In the genomic region with DNA sequence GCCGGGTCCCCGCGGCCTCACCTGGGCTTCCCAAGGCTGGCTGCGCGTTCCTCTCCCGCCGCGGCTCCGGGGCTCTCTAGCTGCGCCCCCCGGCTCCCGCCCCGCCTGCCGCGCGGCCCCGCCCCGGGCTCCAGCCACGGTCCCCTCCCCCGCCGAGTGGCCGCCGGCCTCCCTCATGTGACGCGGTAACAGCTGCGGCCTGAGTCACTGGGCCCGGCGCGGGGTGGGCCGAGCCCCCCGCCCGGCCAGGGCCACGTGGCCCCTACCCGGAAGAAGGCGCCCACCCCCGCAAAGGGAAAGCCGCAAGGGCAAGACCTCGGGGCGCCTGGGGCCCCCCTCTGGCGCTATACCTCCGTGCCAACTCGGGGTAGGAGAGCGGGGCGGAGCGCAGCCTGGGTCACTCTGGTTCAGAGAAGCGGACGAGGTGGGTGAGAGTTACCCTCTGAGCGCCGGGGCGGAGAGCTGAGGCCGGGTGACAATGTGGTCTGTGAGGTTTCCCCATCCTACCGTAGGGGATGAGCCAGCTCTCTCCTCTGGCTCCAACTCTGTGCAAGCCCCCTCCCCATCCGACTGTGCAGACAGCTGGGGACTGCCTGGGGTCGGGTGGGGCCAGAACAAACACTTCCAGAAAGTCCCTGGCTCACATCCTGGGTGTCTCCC, we compare ENCODE assay signal across 1 cellular context.
A peak's percentile ranks its signal among the peaks of the same experiment; 100 is the strongest.
TF ChIP-seq lines count a peak whose summit lies in the region.

A gene with protein sequence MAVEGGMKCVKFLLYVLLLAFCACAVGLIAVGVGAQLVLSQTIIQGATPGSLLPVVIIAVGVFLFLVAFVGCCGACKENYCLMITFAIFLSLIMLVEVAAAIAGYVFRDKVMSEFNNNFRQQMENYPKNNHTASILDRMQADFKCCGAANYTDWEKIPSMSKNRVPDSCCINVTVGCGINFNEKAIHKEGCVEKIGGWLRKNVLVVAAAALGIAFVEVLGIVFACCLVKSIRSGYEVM (minus strand): TSS at position 78 of the 660 bp plus-strand sequence. CDS start 668 bp downstream, outside the sequence.

TF ChIP-seq in HepG2, 621 proteins besides CTCF, POLR2A, EP300 and RAD21 (continued from another document and continues in another):
- TF ChIP-seq, protein P1, sequence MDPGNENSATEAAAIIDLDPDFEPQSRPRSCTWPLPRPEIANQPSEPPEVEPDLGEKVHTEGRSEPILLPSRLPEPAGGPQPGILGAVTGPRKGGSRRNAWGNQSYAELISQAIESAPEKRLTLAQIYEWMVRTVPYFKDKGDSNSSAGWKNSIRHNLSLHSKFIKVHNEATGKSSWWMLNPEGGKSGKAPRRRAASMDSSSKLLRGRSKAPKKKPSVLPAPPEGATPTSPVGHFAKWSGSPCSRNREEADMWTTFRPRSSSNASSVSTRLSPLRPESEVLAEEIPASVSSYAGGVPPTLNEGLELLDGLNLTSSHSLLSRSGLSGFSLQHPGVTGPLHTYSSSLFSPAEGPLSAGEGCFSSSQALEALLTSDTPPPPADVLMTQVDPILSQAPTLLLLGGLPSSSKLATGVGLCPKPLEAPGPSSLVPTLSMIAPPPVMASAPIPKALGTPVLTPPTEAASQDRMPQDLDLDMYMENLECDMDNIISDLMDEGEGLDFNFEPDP (CRISPR knock-in tag; conservative IDR thresholded peaks at IDR 0.05) = no peak
- TF ChIP-seq ZNF230 (CRISPR knock-in tag; IDR thresholded peaks at IDR 0.05) (no peak; the same call in 1 of the 2 replicates), TRIM24 (CRISPR knock-in tag; IDR thresholded peaks at IDR 0.05) (no peak), CCAR2 (optimal IDR thresholded peaks at IDR 0.05; ENCODE audit: low read depth, low read length) (no peak), ATF7 (IDR thresholded peaks at IDR 0.05) (no peak), ATF7 (CRISPR knock-in tag; IDR thresholded peaks at IDR 0.05) (no peak), RXRB (CRISPR knock-in tag; IDR thresholded peaks at IDR 0.05; ENCODE audit: borderline replicate concordance) (0 out of 2 replicates have a peak, but pooled peaks have one; percentile 27), ZNF274 (CRISPR knock-in tag; IDR thresholded peaks at IDR 0.05) (no peak), CBX1 (IDR thresholded peaks at IDR 0.05; ENCODE audit: low read depth) (no peak), ZNF761 (CRISPR knock-in tag; conservative IDR thresholded peaks at IDR 0.05) (no peak), WIZ (CRISPR knock-in tag; IDR thresholded peaks at IDR 0.05) (0 out of 2 replicates have a peak, but pooled peaks have one; percentile 18), ZNF619 (CRISPR knock-in tag; IDR thresholded peaks at IDR 0.05) (no peak), REPIN1 (CRISPR knock-in tag; IDR thresholded peaks at IDR 0.05; ENCODE audit: borderline replicate concordance, low read depth) (no peak; the same call in 1 of the 2 replicates), KAT8 (CRISPR knock-in tag; IDR thresholded peaks at IDR 0.05) (peak; percentile 49; the same call in 1 of the 2 replicates), SP2 (CRISPR knock-in tag; IDR thresholded peaks at IDR 0.05) (no peak; the same call in 1 of the 2 replicates), KDM4B (CRISPR knock-in tag; IDR thresholded peaks at IDR 0.05) (no peak), TCF7L2 (IDR thresholded peaks at IDR 0.05; ENCODE audit: low read depth, low read length) (no peak), IKZF1 (IDR thresholded peaks at IDR 0.05) (no peak), RXRA (CRISPR knock-in tag; IDR thresholded peaks at IDR 0.05) (peak; percentile 57; the same call in 1 of the 2 replicates), AKAP8 (CRISPR knock-in tag; IDR thresholded peaks at IDR 0.05) (no peak), KAT2B (IDR thresholded peaks at IDR 0.05; ENCODE audit: borderline replicate concordance, low read depth, low read length) (no peak), ATRX (CRISPR knock-in tag; IDR thresholded peaks at IDR 0.05; ENCODE audit: borderline replicate concordance) (no peak), ZNF598 (CRISPR knock-in tag; IDR thresholded peaks at IDR 0.05; ENCODE audit: borderline replicate concordance) (no peak), SMAD1 (CRISPR knock-in tag; IDR thresholded peaks at IDR 0.05; ENCODE audit: borderline replicate concordance, low read depth) (0 out of 2 replicates have a peak, but pooled peaks have one; percentile 35), ZNF564 (CRISPR knock-in tag; IDR thresholded peaks at IDR 0.05) (peak; percentile 41; the same call in 1 of the 2 replicates), ZNF674 (CRISPR knock-in tag; IDR thresholded peaks at IDR 0.05; ENCODE audit: low read depth) (no peak), CREM (IDR thresholded peaks at IDR 0.05) (no peak; the same call in 1 of the 2 replicates), CREM (CRISPR knock-in tag; IDR thresholded peaks at IDR 0.05) (no peak), SAP130 (CRISPR knock-in tag; IDR thresholded peaks at IDR 0.05; ENCODE audit: low read depth) (peak; percentile 91), BCL6 (CRISPR knock-in tag; IDR thresholded peaks at IDR 0.05) (no peak), NPAS2 (CRISPR knock-in tag; IDR thresholded peaks at IDR 0.05; ENCODE audit: borderline replicate concordance) (no peak), NR2F6 (IDR thresholded peaks at IDR 0.05) (peak; percentile 30; the same call in 1 of the 2 replicates), NR2F6 (CRISPR knock-in tag; IDR thresholded peaks at IDR 0.05) (no peak; the same call in 1 of the 2 replicates)
- TF ChIP-seq, protein P2, sequence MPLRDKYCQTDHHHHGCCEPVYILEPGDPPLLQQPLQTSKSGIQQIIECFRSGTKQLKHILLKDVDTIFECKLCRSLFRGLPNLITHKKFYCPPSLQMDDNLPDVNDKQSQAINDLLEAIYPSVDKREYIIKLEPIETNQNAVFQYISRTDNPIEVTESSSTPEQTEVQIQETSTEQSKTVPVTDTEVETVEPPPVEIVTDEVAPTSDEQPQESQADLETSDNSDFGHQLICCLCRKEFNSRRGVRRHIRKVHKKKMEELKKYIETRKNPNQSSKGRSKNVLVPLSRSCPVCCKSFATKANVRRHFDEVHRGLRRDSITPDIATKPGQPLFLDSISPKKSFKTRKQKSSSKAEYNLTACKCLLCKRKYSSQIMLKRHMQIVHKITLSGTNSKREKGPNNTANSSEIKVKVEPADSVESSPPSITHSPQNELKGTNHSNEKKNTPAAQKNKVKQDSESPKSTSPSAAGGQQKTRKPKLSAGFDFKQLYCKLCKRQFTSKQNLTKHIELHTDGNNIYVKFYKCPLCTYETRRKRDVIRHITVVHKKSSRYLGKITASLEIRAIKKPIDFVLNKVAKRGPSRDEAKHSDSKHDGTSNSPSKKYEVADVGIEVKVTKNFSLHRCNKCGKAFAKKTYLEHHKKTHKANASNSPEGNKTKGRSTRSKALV (CRISPR knock-in tag; IDR thresholded peaks at IDR 0.05) = no peak
- TF ChIP-seq, protein P3, sequence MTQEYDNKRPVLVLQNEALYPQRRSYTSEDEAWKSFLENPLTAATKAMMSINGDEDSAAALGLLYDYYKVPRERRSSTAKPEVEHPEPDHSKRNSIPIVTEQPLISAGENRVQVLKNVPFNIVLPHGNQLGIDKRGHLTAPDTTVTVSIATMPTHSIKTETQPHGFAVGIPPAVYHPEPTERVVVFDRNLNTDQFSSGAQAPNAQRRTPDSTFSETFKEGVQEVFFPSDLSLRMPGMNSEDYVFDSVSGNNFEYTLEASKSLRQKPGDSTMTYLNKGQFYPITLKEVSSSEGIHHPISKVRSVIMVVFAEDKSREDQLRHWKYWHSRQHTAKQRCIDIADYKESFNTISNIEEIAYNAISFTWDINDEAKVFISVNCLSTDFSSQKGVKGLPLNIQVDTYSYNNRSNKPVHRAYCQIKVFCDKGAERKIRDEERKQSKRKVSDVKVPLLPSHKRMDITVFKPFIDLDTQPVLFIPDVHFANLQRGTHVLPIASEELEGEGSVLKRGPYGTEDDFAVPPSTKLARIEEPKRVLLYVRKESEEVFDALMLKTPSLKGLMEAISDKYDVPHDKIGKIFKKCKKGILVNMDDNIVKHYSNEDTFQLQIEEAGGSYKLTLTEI (CRISPR knock-in tag; conservative IDR thresholded peaks at IDR 0.05) = no peak
- TF ChIP-seq, protein P4, sequence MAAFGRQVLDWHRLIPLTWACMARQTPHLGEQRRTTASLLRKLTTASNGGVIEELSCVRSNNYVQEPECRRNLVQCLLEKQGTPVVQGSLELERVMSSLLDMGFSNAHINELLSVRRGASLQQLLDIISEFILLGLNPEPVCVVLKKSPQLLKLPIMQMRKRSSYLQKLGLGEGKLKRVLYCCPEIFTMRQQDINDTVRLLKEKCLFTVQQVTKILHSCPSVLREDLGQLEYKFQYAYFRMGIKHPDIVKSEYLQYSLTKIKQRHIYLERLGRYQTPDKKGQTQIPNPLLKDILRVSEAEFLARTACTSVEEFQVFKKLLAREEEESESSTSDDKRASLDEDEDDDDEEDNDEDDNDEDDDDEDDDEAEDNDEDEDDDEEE (CRISPR knock-in tag; IDR thresholded peaks at IDR 0.05) = peak; percentile 43; the same call in 1 of the 2 replicates
- TF ChIP-seq, protein P5, sequence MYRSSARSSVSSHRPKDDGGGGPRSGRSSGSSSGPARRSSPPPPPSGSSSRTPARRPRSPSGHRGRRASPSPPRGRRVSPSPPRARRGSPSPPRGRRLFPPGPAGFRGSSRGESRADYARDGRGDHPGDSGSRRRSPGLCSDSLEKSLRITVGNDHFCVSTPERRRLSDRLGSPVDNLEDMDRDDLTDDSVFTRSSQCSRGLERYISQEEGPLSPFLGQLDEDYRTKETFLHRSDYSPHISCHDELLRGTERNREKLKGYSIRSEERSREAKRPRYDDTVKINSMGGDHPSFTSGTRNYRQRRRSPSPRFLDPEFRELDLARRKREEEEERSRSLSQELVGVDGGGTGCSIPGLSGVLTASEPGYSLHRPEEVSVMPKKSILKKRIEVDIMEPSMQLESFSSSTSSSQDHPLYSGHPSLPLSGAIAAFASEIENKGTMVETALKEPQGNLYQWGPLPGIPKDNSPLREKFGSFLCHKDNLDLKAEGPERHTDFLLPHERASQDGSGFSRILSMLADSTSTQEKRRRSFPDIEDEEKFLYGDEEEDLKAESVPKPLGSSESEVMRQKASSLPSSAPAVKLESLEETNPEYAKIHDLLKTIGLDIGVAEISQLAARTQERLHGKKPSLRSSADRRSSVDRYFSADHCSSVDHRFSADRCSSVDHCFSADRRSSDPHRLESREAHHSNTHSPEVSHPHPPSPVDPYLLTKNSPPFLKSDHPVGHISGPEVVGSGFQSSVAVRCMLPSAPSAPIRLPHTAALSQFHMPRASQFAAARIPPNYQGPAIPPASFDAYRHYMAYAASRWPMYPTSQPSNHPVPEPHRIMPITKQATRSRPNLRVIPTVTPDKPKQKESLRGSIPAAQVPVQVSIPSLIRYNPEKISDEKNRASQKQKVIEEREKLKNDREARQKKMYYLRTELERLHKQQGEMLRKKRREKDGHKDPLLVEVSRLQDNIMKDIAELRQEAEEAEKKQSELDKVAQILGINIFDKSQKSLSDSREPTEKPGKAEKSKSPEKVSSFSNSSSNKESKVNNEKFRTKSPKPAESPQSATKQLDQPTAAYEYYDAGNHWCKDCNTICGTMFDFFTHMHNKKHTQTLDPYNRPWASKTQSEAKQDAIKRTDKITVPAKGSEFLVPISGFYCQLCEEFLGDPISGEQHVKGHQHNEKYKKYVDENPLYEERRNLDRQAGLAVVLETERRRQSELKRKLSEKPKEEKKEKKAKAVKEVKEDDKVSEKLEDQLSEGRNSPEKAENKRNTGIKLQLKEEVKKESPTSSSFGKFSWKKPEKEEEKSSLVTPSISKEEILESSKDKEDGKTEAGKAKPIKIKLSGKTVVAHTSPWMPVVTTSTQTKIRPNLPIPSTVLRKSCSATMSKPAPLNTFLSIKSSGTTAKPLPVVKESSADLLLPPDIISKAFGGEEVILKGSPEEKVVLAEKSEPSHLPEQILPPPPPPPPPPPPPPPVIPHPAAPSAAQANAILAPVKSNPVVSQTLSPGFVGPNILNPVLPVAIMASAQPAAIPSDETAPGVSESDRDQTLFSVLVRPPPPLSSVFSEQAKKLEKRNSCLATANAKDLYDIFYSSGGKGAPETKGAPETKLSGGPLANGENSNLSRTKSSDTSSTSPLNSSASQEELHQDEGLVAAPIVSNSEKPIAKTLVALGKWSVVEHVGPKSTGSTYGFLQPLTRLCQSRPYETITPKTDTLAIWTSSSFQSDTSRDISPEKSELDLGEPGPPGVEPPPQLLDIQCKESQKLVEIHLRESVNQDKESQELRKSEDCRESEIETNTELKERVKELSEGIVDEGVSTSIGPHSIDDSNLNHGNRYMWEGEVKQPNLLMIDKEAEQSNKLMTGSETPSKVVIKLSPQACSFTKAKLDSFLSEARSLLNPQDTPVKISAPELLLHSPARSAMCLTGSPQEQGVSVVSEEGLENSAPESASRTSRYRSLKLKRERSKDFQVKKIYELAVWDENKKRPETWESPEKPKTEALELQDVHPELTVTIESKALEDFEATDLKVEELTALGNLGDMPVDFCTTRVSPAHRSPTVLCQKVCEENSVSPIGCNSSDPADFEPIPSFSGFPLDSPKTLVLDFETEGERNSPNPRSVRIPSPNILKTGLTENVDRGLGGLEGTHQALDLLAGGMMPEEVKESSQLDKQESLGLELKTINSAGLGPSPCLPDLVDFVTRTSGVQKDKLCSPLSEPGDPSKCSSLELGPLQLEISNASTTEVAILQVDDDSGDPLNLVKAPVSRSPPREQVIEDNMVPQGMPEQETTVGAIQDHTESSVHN (CRISPR knock-in tag; IDR thresholded peaks at IDR 0.05) = no peak
- TF ChIP-seq, protein P6, sequence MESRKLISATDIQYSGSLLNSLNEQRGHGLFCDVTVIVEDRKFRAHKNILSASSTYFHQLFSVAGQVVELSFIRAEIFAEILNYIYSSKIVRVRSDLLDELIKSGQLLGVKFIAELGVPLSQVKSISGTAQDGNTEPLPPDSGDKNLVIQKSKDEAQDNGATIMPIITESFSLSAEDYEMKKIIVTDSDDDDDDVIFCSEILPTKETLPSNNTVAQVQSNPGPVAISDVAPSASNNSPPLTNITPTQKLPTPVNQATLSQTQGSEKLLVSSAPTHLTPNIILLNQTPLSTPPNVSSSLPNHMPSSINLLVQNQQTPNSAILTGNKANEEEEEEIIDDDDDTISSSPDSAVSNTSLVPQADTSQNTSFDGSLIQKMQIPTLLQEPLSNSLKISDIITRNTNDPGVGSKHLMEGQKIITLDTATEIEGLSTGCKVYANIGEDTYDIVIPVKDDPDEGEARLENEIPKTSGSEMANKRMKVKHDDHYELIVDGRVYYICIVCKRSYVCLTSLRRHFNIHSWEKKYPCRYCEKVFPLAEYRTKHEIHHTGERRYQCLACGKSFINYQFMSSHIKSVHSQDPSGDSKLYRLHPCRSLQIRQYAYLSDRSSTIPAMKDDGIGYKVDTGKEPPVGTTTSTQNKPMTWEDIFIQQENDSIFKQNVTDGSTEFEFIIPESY (CRISPR knock-in tag; IDR thresholded peaks at IDR 0.05) = no peak
- TF ChIP-seq, protein P7, sequence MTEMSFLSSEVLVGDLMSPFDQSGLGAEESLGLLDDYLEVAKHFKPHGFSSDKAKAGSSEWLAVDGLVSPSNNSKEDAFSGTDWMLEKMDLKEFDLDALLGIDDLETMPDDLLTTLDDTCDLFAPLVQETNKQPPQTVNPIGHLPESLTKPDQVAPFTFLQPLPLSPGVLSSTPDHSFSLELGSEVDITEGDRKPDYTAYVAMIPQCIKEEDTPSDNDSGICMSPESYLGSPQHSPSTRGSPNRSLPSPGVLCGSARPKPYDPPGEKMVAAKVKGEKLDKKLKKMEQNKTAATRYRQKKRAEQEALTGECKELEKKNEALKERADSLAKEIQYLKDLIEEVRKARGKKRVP (CRISPR knock-in tag; IDR thresholded peaks at IDR 0.05) = peak in 1 of 2 experiments; percentile 64; a peak in 1 of 4 replicates
